26 cellular contexts compared by ENCODE assay signal in the genomic region with DNA sequence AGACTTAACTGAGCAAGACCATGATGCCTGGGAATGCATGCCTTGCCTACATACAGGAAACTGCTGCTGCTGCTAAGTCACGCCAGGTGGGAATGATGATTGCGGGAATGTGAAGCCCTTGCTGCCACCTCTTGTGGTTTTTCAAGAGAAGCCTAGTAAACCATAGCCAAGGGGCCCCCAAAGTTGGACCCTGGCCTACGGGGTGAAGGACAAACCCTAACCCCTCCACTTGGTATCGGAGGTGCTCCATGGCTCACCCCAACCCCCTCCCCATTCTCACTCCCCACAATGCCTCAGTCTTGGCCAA.
A peak's percentile ranks its signal among the peaks of the same experiment; 100 is the strongest.
DNase-seq lines count a peak whose midpoint lies in the region; ATAC-seq, FAIRE-seq and TF ChIP-seq lines count a peak whose summit lies in the region.
"Had no signal": no experiment of that assay in that cellular context is flagged by ENCODE, and none has a peak within 500 bp of the region (broad histone marks: within the 10 kb centered on the region; RNA-seq: fewer than 3 reads in every experiment).

No MANE protein-coding gene starts in this region.

- H3K79me2 ChIP-seq in H1 (ENCODE audit: control insufficient read depth in 1 of 2, insufficient read depth in 2 of 2, low read length in 2 of 2) = no peaks in the 10 kb centered on the region; a peak in 1 of 4 replicates
- no peaks in the 10 kb centered on the region for H3K79me2 ChIP-seq in neural progenitor cell (ENCODE audit: low read depth)

- CTCF ChIA-PET in H1 (lab: Charles Lee; ENCODE audit: partially characterized antibody) = no interaction called here

- no peak overlapping the region for H2BK20ac ChIP-seq in H1 (ENCODE audit: low read length)

- H4K20me1 ChIP-seq in H1 (replicated peaks in 1 of 2; ENCODE audit: control insufficient read depth in 1 of 2, insufficient read depth in 2 of 2, low read length in 2 of 2) = peaks cover 0 to 5% of the 10 kb centered on the region in 2 experiments
- H4K20me1 ChIP-seq in neural progenitor cell (ENCODE audit: low read depth) = peaks cover 27% of the 10 kb centered on the region

- peaks cover 7% of the 10 kb centered on the region for H3K36me3 Mint-ChIP-seq in neural progenitor cell
- H3K36me3 Mint-ChIP-seq: CD8-positive, alpha-beta T cell had no signal

- POLR2A ChIA-PET in H1 (lab: Charles Lee; ENCODE audit: partially characterized antibody) = no interaction called here

- H3K9ac ChIP-seq in H1 (replicated peaks in 1 of 4; ENCODE audit: extremely low read depth in 1 of 4, low read depth in 3 of 4, low read length in 3 of 4) = no peak overlapping the region
- no peak overlapping the region for H3K9ac ChIP-seq in neural progenitor cell

- peak overlapping the region; percentile 70 for H3K27ac Mint-ChIP-seq in neural progenitor cell
- H3K27ac Mint-ChIP-seq: CD8-positive, alpha-beta T cell had no signal

- peaks cover 4% of the 10 kb centered on the region; the same call in 1 of the 2 replicates for H3K79me1 ChIP-seq in H1 (ENCODE audit: low read depth, low read length)

- TF ChIP-seq CTCF in H1 (IDR thresholded peaks at IDR 0.05; ENCODE audit: control extremely low read depth in 1 of 3, insufficient read depth in 1 of 3, low read depth in 1 of 3, low read length in 3 of 3) = no peak
- no peak for TF ChIP-seq CTCF in neural progenitor cell (IDR thresholded peaks at IDR 0.05)

- H2AK5ac ChIP-seq in H1 (ENCODE audit: low read depth, low read length) = 0 out of 2 replicates have a peak overlapping the region, but pooled peaks have one; percentile 39

- no peak overlapping the region for H2BK120ac ChIP-seq in H1 (replicated peaks; ENCODE audit: low read depth, low read length)

- H2AFZ ChIP-seq in H1 (ENCODE audit: low read length) = no peak overlapping the region
- no peak overlapping the region for H2AFZ ChIP-seq in neural progenitor cell (replicated peaks)
- H2AFZ ChIP-seq: PC-9 had no signal

- H4K8ac ChIP-seq in H1 (ENCODE audit: extremely low read depth, insufficient read depth, low read length) = no peak overlapping the region

- no peak overlapping the region for H3K14ac ChIP-seq in H1 (ENCODE audit: insufficient read length)

- H3K9me3 ChIP-seq in H1 (ENCODE audit: insufficient read depth in 2 of 2, low read depth in 1 of 2, low read length in 1 of 2) (no peaks in the 10 kb centered on the region), neural progenitor cell (ENCODE audit: low read depth) (no peaks in the 10 kb centered on the region)
- H3K9me3 ChIP-seq: A549, Caco-2, SJCRH30 had no signal

- no peak for FAIRE-seq in H1 (lab: Jason Lieb, UNC)
- FAIRE-seq: A549, GM12878, H54 had no signal

- peaks cover 0 to 16% (median 10%) of the 10 kb centered on the region in 4 experiments; a peak in 6 of 7 replicates for H3K4me1 ChIP-seq in H1 (replicated peaks in 1 of 4; ENCODE audit: control insufficient read depth in 3 of 4, insufficient read depth in 4 of 4, low read length in 3 of 4)
- no peaks in the 10 kb centered on the region for H3K4me1 ChIP-seq in neural progenitor cell

- no peak overlapping the region for H3K56ac ChIP-seq in H1 (replicated peaks; ENCODE audit: insufficient read length, low read depth, low read length)

- H3K4ac ChIP-seq in H1 (replicated peaks; ENCODE audit: insufficient read length, low read depth, low read length) = no peak overlapping the region

- no peak overlapping the region for H3K18ac ChIP-seq in H1 (ENCODE audit: extremely low read depth, low read length)

- H3K27me3 Mint-ChIP-seq in neural progenitor cell (ENCODE audit: insufficient read depth, low read depth) = peaks cover 10% of the 10 kb centered on the region

- H3F3A ChIP-seq in neural progenitor cell (ENCODE audit: low read depth) = no peaks in the 10 kb centered on the region

- no peak overlapping the region for H3K4me3 Mint-ChIP-seq in neural progenitor cell
- H3K4me3 Mint-ChIP-seq: CD8-positive, alpha-beta T cell had no signal

- H3K27me3 ChIP-seq in H1 (replicated peaks in 1 of 4; ENCODE audit: control insufficient read depth in 3 of 4, extremely low read depth in 1 of 4, insufficient read depth in 3 of 4, low read length in 3 of 4) = no peaks in the 10 kb centered on the region
- H3K27me3 ChIP-seq in neural progenitor cell = no peaks in the 10 kb centered on the region
- H3K27me3 ChIP-seq: SJCRH30 had no signal

- H4K91ac ChIP-seq in H1 (replicated peaks; ENCODE audit: insufficient read length, low read length) = no peak overlapping the region

- H3K4me2 ChIP-seq in H1 (ENCODE audit: insufficient read depth in 1 of 2, low read depth in 2 of 2, low read length in 2 of 2) = no peak overlapping the region
- no peak overlapping the region for H3K4me2 ChIP-seq in neural progenitor cell
- H3K4me2 ChIP-seq: A549, PC-9 had no signal

- H3K23ac ChIP-seq in H1 (ENCODE audit: insufficient read length) = no peak overlapping the region

- H3K27ac ChIP-seq in H1 (ENCODE audit: low read depth, low read length) (no peak overlapping the region), neural progenitor cell (no peak overlapping the region)
- H3K27ac ChIP-seq: C4-2B, PC-9, SJCRH30 had no signal

- no peak for TF ChIP-seq POLR2A in H1 (IDR thresholded peaks at IDR 0.05; ENCODE audit: control extremely low read depth in 1 of 2, low read depth in 2 of 2, low read length in 2 of 2)

- no peak overlapping the region for H3K4me3 ChIP-seq in H1 (ENCODE audit: extremely low read depth in 1 of 4, insufficient read depth in 2 of 4, low read depth in 3 of 4, low read length in 4 of 4)
- no peak overlapping the region for H3K4me3 ChIP-seq in neural progenitor cell
- H3K4me3 ChIP-seq: A549, GM12878, PC-9, SJCRH30 had no signal

- no peak overlapping the region for H2BK15ac ChIP-seq in H1 (ENCODE audit: low read length)

- H3K36me3 ChIP-seq in H1 (ENCODE audit: control insufficient read depth in 2 of 4, insufficient read depth in 4 of 4, low read length in 3 of 4) (peaks cover 0 to 8% (median 0%) of the 10 kb centered on the region in 4 experiments; a peak in 1 of 8 replicates), neural progenitor cell (no peaks in the 10 kb centered on the region)
- H3K36me3 ChIP-seq: SJCRH30 had no signal

- TF ChIP-seq RAD21 in H1 (IDR thresholded peaks at IDR 0.05 in 1 of 2, conservative IDR thresholded peaks at IDR 0.05 in 1 of 2; ENCODE audit: low read depth in 2 of 2, low read length in 2 of 2) = no peak

- 0 out of 2 replicates have a peak overlapping the region, but pooled peaks have one; percentile 60 for H2BK12ac ChIP-seq in H1 (ENCODE audit: low read depth, low read length)

- 88% methylated on average over 4 of the region's 4 CpGs; no CpG with 5 or more reads in 1 of the 2 experiments for WGBS in H1 (ENCODE audit: extremely low coverage in 1 of 2, insufficient coverage in 1 of 2, insufficient read length in 1 of 2, insufficient replicate concordance in 2 of 2, low coverage in 1 of 2, low lambda C conversion rate in 2 of 2, missing lambda C conversion rate in 1 of 2), 2 experiments

- no peak overlapping the region for H4K5ac ChIP-seq in H1 (ENCODE audit: insufficient read length, low read depth, low read length)

- H3K9me3 Mint-ChIP-seq in neural progenitor cell = no peaks in the 10 kb centered on the region
- H3K9me3 Mint-ChIP-seq: CD8-positive, alpha-beta T cell had no signal

- peaks cover 11% of the 10 kb centered on the region for H3K23me2 ChIP-seq in H1 (ENCODE audit: low read depth, low read length)

- ATAC-seq in HG03196 (IDR thresholded peaks at IDR 0.05; ENCODE audit: unreplicated experiment) = no peak
- ATAC-seq: CD8-positive, alpha-beta T cell; GM12878; Right ventricle myocardium inferior; SK-N-SH treated with all-trans-retinoic acid at 6 μM for 48 hours had no signal

- H2BK5ac ChIP-seq in H1 (ENCODE audit: low read depth, low read length) = no peak overlapping the region

- DNase-seq in GOT3 (lab: John Stamatoyannopoulos, UW) = peak; percentile 22
- DNase-seq in H1 (ENCODE audit: low read depth in 1 of 2, low spot score in 2 of 2) = no peak
- no peak for DNase-seq in neural progenitor cell (ENCODE audit: low spot score)
- peak; percentile 36 for DNase-seq in ureter (ENCODE audit: low spot score)
- DNase-seq in cerebellum (ENCODE audit: low spot score) = no peak
- no peak for DNase-seq in NCI-H524 treated with DMSO at 0.1 percent for 48 hours (lab: John Stamatoyannopoulos, UW)
- DNase-seq: CD8-positive, alpha-beta T cell; DMS79; EL; GDM1; KBM-7; MV-4-11; NCI-H1694; NCI-H2029 treated with DMSO at 0.1 percent for 48 hours; NCI-H446 treated with DMSO at 0.1 percent for 48 hours; NCI-H526 treated with DMSO at 0.1 percent for 48 hours; PC-9; SJCRH30 had no signal

- H3K4me1 Mint-ChIP-seq in neural progenitor cell = peaks cover 28% of the 10 kb centered on the region

- TF ChIP-seq EP300 in H1 (IDR thresholded peaks at IDR 0.05; ENCODE audit: borderline replicate concordance in 1 of 2, low read depth in 2 of 2, low read length in 2 of 2) = no peak

TF ChIP-seq in H1, 55 proteins besides CTCF, POLR2A, EP300 and RAD21:
- TF ChIP-seq MAFK (IDR thresholded peaks at IDR 0.05; ENCODE audit: low read depth, low read length) = no peak
- no peak for TF ChIP-seq TBP (IDR thresholded peaks at IDR 0.05; ENCODE audit: low read depth, low read length)
- no peak for TF ChIP-seq SP1 (IDR thresholded peaks at IDR 0.05; ENCODE audit: low read depth, low read length)
- TF ChIP-seq HDAC6 (IDR thresholded peaks at IDR 0.05; ENCODE audit: low read depth, low read length) = no peak
- no peak for TF ChIP-seq SIRT6 (IDR thresholded peaks at IDR 0.05; ENCODE audit: low read length)
- no peak for TF ChIP-seq TCF12 (IDR thresholded peaks at IDR 0.05; ENCODE audit: low read depth, low read length)
- TF ChIP-seq CHD2 (IDR thresholded peaks at IDR 0.05; ENCODE audit: low read length) = no peak

Comparison
In these comparisons a context has a peak if more than half of its experiments do, and no peak if none do; other contexts are left out.
1. DNase-seq: peak in GOT3 (single experiment) and ureter (single experiment); none in H1 (0 of 2), neural progenitor cell (single experiment), cerebellum (single experiment) and NCI-H524 treated with DMSO at 0.1 percent for 48 hours (single experiment).